10 cellular contexts compared by ENCODE assay signal in genomic region chr3:152100491-152101086, GRCh38.
DNase-seq lines count a peak whose midpoint lies in the region; ATAC-seq and TF ChIP-seq lines count a peak whose summit lies in the region.
"Had no signal": no experiment of that assay in that cellular context is flagged by ENCODE, and none has a peak within 500 bp of the region (broad histone marks: within the 10 kb centered on the region; RNA-seq: fewer than 3 reads in every experiment).

No MANE protein-coding gene starts in this region.

- peak; percentile 39 for DNase-seq in GM10248 (ENCODE audit: extremely low spot score)
- peak; percentile 32 for DNase-seq in activated CD8-positive, alpha-beta T cell treated with anti-CD3 and anti-CD28 coated beads, Interleukin-2, amount 10 ng/mL, durations not matched to agents 7 days and 5 days
- no peak for DNase-seq in T1000 (lab: John Stamatoyannopoulos, UW)
- no peak for DNase-seq in H7
- DNase-seq in activated T-cell treated with anti-CD3 and anti-CD28 coated beads, Interleukin-2, amount 50 U/mL, for 24 hours: no peak
- DNase-seq in HEK293T (ENCODE audit: extremely low spot score): no peak
- DNase-seq: effector CD8-positive, alpha-beta T cell had no signal

- CTCF ChIA-PET in GM10248 (lab: Yijun Ruan, JAX) (interaction anchor here (1.1 to 1.4 kb wide), 3 partner anchors 9 to 644 kb away, joined by 3 to 4 read pairs (median 3); no protein-coding TSS in a partner anchor), HEK293T (lab: Yijun Ruan, JAX) (no interaction called here)
- CTCF ChIA-PET in activated CD8-positive, alpha-beta T cell treated with anti-CD3 and anti-CD28 coated beads, Interleukin-2, amount 10 ng/mL, durations not matched to agents 7 days and 5 days (lab: Charles Lee): interaction anchor here (1.0 to 1.8 kb wide), 2 partner anchors 8 to 28 kb away, joined by 3 to 4 read pairs; no protein-coding TSS in a partner anchor

- no peak overlapping the region for H3K4me3 ChIP-seq in H7 (ENCODE audit: insufficient read depth, low read depth, low read length)
- H3K4me3 ChIP-seq: BLaER1 had no signal

- peak; percentile 97 for ATAC-seq in GM21367 (IDR thresholded peaks at IDR 0.05; ENCODE audit: unreplicated experiment)
- peak; percentile 100 for ATAC-seq in HG03196 (IDR thresholded peaks at IDR 0.05; ENCODE audit: unreplicated experiment)
- peak; percentile 58 for ATAC-seq in activated CD8-positive, alpha-beta T cell treated with anti-CD3 and anti-CD28 coated beads, Interleukin-2, amount 10 ng/mL, durations not matched to agents 7 days and 5 days

- no peak for TF ChIP-seq CTCF in GM10248 (IDR thresholded peaks at IDR 0.05; ENCODE audit: control extremely low read depth, extremely low read depth, low read depth, missing control alignments)

- no peak overlapping the region for H3K4me3 Mint-ChIP-seq in activated CD8-positive, alpha-beta T cell treated with anti-CD3 and anti-CD28 coated beads, Interleukin-2, amount 10 ng/mL, durations not matched to agents 7 days and 5 days
- no peak overlapping the region for H3K4me3 Mint-ChIP-seq in activated T-cell treated with anti-CD3 and anti-CD28 coated beads, Interleukin-2, amount 50 U/mL, for 24 hours

- H3K4me1 Mint-ChIP-seq in activated CD8-positive, alpha-beta T cell treated with anti-CD3 and anti-CD28 coated beads, Interleukin-2, amount 10 ng/mL, durations not matched to agents 7 days and 5 days (ENCODE audit: low read depth): peaks cover 9% of the 10 kb centered on the region
- peaks cover 7% of the 10 kb centered on the region for H3K4me1 Mint-ChIP-seq in activated T-cell treated with anti-CD3 and anti-CD28 coated beads, Interleukin-2, amount 50 U/mL, for 24 hours (ENCODE audit: low read depth)

- H3K9me3 Mint-ChIP-seq in activated CD8-positive, alpha-beta T cell treated with anti-CD3 and anti-CD28 coated beads, Interleukin-2, amount 10 ng/mL, durations not matched to agents 7 days and 5 days (ENCODE audit: insufficient read depth): no peaks in the 10 kb centered on the region
- no peaks in the 10 kb centered on the region for H3K9me3 Mint-ChIP-seq in activated T-cell treated with anti-CD3 and anti-CD28 coated beads, Interleukin-2, amount 50 U/mL, for 24 hours

- POLR2A ChIA-PET in GM10248 (lab: Yijun Ruan, JAX): no interaction called here
- POLR2A ChIA-PET in activated CD8-positive, alpha-beta T cell treated with anti-CD3 and anti-CD28 coated beads, Interleukin-2, amount 10 ng/mL, durations not matched to agents 7 days and 5 days (lab: Charles Lee): no interaction called here
- POLR2A ChIA-PET in HEK293T (lab: Yijun Ruan, JAX): no interaction called here

- no peaks in the 10 kb centered on the region for H3K27me3 ChIP-seq in H7 (ENCODE audit: control insufficient read depth, insufficient read depth, low read length)
- H3K27me3 ChIP-seq: BLaER1 had no signal

- H3K36me3 ChIP-seq in H7 (replicated peaks; ENCODE audit: control insufficient read depth, insufficient read depth, low read length): no peaks in the 10 kb centered on the region
- H3K36me3 ChIP-seq: BLaER1 had no signal

- H3K27me3 Mint-ChIP-seq in activated CD8-positive, alpha-beta T cell treated with anti-CD3 and anti-CD28 coated beads, Interleukin-2, amount 10 ng/mL, durations not matched to agents 7 days and 5 days (ENCODE audit: low read depth): peaks cover 8% of the 10 kb centered on the region
- H3K27me3 Mint-ChIP-seq in activated T-cell treated with anti-CD3 and anti-CD28 coated beads, Interleukin-2, amount 50 U/mL, for 24 hours: no peaks in the 10 kb centered on the region

- no peak overlapping the region for H3K27ac Mint-ChIP-seq in activated CD8-positive, alpha-beta T cell treated with anti-CD3 and anti-CD28 coated beads, Interleukin-2, amount 10 ng/mL, durations not matched to agents 7 days and 5 days
- no peak overlapping the region for H3K27ac Mint-ChIP-seq in activated T-cell treated with anti-CD3 and anti-CD28 coated beads, Interleukin-2, amount 50 U/mL, for 24 hours

- no peaks in the 10 kb centered on the region for H3K36me3 Mint-ChIP-seq in activated CD8-positive, alpha-beta T cell treated with anti-CD3 and anti-CD28 coated beads, Interleukin-2, amount 10 ng/mL, durations not matched to agents 7 days and 5 days (ENCODE audit: low read depth)
- H3K36me3 Mint-ChIP-seq in activated T-cell treated with anti-CD3 and anti-CD28 coated beads, Interleukin-2, amount 50 U/mL, for 24 hours (ENCODE audit: low read depth): no peaks in the 10 kb centered on the region

TF ChIP-seq in HEK293T, 16 proteins besides CTCF, POLR2A, EP300 and RAD21:
- no peak for TF ChIP-seq LEF1 (IDR thresholded peaks at IDR 0.05; ENCODE audit: borderline replicate concordance)

Comparison
In these comparisons a context has a peak if more than half of its experiments do, and no peak if none do; other contexts are left out.
1. DNase-seq: peak in GM10248 (single experiment) and activated CD8-positive, alpha-beta T cell treated with anti-CD3 and anti-CD28 coated beads, Interleukin-2, amount 10 ng/mL, durations not matched to agents 7 days and 5 days (single experiment); none in T1000 (single experiment), H7 (single experiment), activated T-cell treated with anti-CD3 and anti-CD28 coated beads, Interleukin-2, amount 50 U/mL, for 24 hours (single experiment) and HEK293T (single experiment).
2. Peak in every context shown above with its lines, with median percentiles within 50 percentile points of each other: ATAC-seq.